1 cellular context compared by ENCODE assay signal in genomic region chr17:46842835-46843234, GRCh38.
TF ChIP-seq lines count a peak whose summit lies in the region.

No MANE protein-coding gene starts in this region.

TF ChIP-seq in H1, 55 proteins besides CTCF, POLR2A, EP300 and RAD21 (continued from another document):
- TF ChIP-seq E2F6 (IDR thresholded peaks at IDR 0.05), result no peak
